ENCODE assay signal across 23 cellular contexts in the genomic region with DNA sequence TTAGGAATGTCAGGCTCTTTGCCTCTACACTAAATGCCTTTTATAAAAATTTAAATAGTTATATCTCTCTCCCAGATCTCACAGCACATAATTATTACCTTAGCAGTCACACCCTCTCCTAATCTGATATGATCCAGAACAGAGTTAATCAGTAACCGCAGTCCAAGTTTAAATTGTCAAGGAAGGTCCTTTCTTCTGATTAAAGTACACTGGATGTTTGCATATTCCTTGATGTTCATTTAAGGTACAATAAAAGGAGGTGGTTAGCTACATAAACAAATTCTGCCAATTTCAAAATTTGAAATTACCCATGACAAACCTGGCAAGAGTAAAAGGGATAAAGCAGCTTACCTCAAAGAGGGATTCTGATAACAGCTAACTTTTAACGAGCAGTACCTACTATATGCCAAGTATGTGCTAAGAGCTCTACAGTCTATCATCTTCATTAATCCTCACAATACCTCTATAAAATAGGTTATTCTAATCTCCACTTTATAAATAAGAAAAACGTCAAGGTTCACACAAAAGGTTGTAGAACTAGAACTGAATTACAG. TPM values are rescaled to one million over a fixed set of nuclear protein-coding genes. Genes with fewer than 3 reads are reported as not detected.
DNase-seq lines count a peak whose midpoint lies in the region; ATAC-seq, FAIRE-seq and TF ChIP-seq lines count a peak whose summit lies in the region.
"Had no signal": no experiment of that assay in that cellular context is flagged by ENCODE, and none has a peak within 500 bp of the region (broad histone marks: within the 10 kb centered on the region; RNA-seq: fewer than 3 reads in every experiment).

No MANE protein-coding gene starts in this region.

- CTCF ChIA-PET in Caco-2 (lab: Charles Lee) (no interaction called here), IMR-90 (lab: Yijun Ruan, JAX) (no interaction called here)
- CTCF ChIA-PET in CD8-positive, alpha-beta memory T cell (lab: Charles Lee), result no interaction called here
- CTCF ChIA-PET in activated CD4-positive, alpha-beta memory T cell treated with anti-CD3 and anti-CD28 coated beads, Interleukin-2, amount 10 ng/mL, durations not matched to agents 7 days and 5 days (lab: Charles Lee), result no interaction called here

- no TSS peak for BruUV-seq in Caco-2 (replicated peaks; lab: Mats Ljungman, UMichigan)
- BruUV-seq in IMR-90 (replicated peaks; lab: Mats Ljungman, UMichigan), result no TSS peak

- no peak for TF ChIP-seq RAD21 in IMR-90 (IDR thresholded peaks at IDR 0.05; ENCODE audit: low read length)

- H3K4me1 ChIP-seq in Caco-2 (peaks cover 38% of the 10 kb centered on the region), IMR-90 (ENCODE audit: control insufficient read depth, insufficient read depth, low read length) (peaks cover 13% of the 10 kb centered on the region), mucosa of rectum (ENCODE audit: control insufficient read depth in 2 of 2, insufficient read depth in 2 of 2, low read length in 2 of 2) (peaks cover 13 to 62% of the 10 kb centered on the region in 2 donors)
- peaks cover 2% of the 10 kb centered on the region for H3K4me1 ChIP-seq in CD8-positive, alpha-beta memory T cell (ENCODE audit: insufficient read depth, low read length)

- ATAC-seq in IMR-90 (ENCODE audit: low read depth), result no peak
- no peak for ATAC-seq in HG03460 (IDR thresholded peaks at IDR 0.05; ENCODE audit: unreplicated experiment)
- ATAC-seq: right cardiac atrium; stimulated activated naive CD8-positive, alpha-beta T cell treated with anti-CD3 and anti-CD28 coated beads, Interleukin-15, amount 100 ng/mL, for 72 hours; upper lobe of right lung had no signal

- H3K4me3 Mint-ChIP-seq in Caco-2 (ENCODE audit: unreplicated experiment), result peak overlapping the region; percentile 50
- H3K4me3 Mint-ChIP-seq in CD8-positive, alpha-beta memory T cell, result no peak overlapping the region
- no peak overlapping the region for H3K4me3 Mint-ChIP-seq in activated CD4-positive, alpha-beta memory T cell treated with anti-CD3 and anti-CD28 coated beads, Interleukin-2, amount 10 ng/mL, durations not matched to agents 7 days and 5 days
- H3K4me3 Mint-ChIP-seq: CD4-positive, alpha-beta T cell; immature natural killer cell; stimulated activated naive CD8-positive, alpha-beta T cell treated with anti-CD3 and anti-CD28 coated beads, Interleukin-15, amount 100 ng/mL, for 72 hours had no signal

- H2BK120ac ChIP-seq in IMR-90 (ENCODE audit: low read depth, low read length), result no peak overlapping the region

- H3K27me3 ChIP-seq in Caco-2 (replicated peaks; ENCODE audit: control insufficient read depth, insufficient read depth, low read length), result no peaks in the 10 kb centered on the region
- H3K27me3 ChIP-seq in IMR-90 (ENCODE audit: control insufficient read depth, insufficient read depth, low read length), result no peaks in the 10 kb centered on the region
- H3K27me3 ChIP-seq in mucosa of rectum (ENCODE audit: control insufficient read depth in 2 of 2, insufficient read depth in 2 of 2, low read length in 2 of 2), result no peaks in the 10 kb centered on the region
- H3K27me3 ChIP-seq in CD8-positive, alpha-beta memory T cell (ENCODE audit: insufficient read depth, low read length, poor library complexity, severe bottlenecking), result peaks cover 5% of the 10 kb centered on the region
- H3K27me3 ChIP-seq: upper lobe of right lung had no signal

- H3K9me3 Mint-ChIP-seq in Caco-2 (ENCODE audit: unreplicated experiment), result no peaks in the 10 kb centered on the region
- peaks cover 0 to 2% (median 0%) of the 10 kb centered on the region in 5 donors for H3K9me3 Mint-ChIP-seq in CD8-positive, alpha-beta memory T cell
- H3K9me3 Mint-ChIP-seq in activated CD4-positive, alpha-beta memory T cell treated with anti-CD3 and anti-CD28 coated beads, Interleukin-2, amount 10 ng/mL, durations not matched to agents 7 days and 5 days, result no peaks in the 10 kb centered on the region
- H3K9me3 Mint-ChIP-seq: CD4-positive, alpha-beta T cell; immature natural killer cell; neural crest cell; stimulated activated naive CD8-positive, alpha-beta T cell treated with anti-CD3 and anti-CD28 coated beads, Interleukin-15, amount 100 ng/mL, for 72 hours had no signal

- no peak overlapping the region for H4K91ac ChIP-seq in IMR-90 (ENCODE audit: insufficient read depth, low read depth, low read length)

- H3K14ac ChIP-seq in IMR-90 (replicated peaks; ENCODE audit: low read depth, low read length), result no peak overlapping the region

- no peak overlapping the region for H4K8ac ChIP-seq in IMR-90 (ENCODE audit: low read depth in 2 of 2, low read length in 2 of 2)

- peaks cover 27% of the 10 kb centered on the region for H3K4me1 Mint-ChIP-seq in Caco-2 (ENCODE audit: low read depth, unreplicated experiment)
- H3K4me1 Mint-ChIP-seq in CD8-positive, alpha-beta memory T cell, result peaks cover 13 to 21% (median 20%) of the 10 kb centered on the region in 3 donors
- H3K4me1 Mint-ChIP-seq in activated CD4-positive, alpha-beta memory T cell treated with anti-CD3 and anti-CD28 coated beads, Interleukin-2, amount 10 ng/mL, durations not matched to agents 7 days and 5 days, result peaks cover 15% of the 10 kb centered on the region

- H2AFZ ChIP-seq in IMR-90 (replicated peaks; ENCODE audit: low read length, poor library complexity), result no peak overlapping the region

- peak overlapping the region; percentile 45; the same call in 1 of the 2 replicates for H3K23ac ChIP-seq in IMR-90 (ENCODE audit: low read depth, low read length)

- H4K5ac ChIP-seq in IMR-90 (ENCODE audit: low read depth, low read length), result no peak overlapping the region

- H2BK20ac ChIP-seq in IMR-90 (ENCODE audit: low read depth, low read length), result no peak overlapping the region

- H3K36me3 Mint-ChIP-seq in Caco-2 (ENCODE audit: insufficient read depth, unreplicated experiment), result peaks cover 11% of the 10 kb centered on the region
- no peaks in the 10 kb centered on the region for H3K36me3 Mint-ChIP-seq in CD8-positive, alpha-beta memory T cell
- no peaks in the 10 kb centered on the region for H3K36me3 Mint-ChIP-seq in activated CD4-positive, alpha-beta memory T cell treated with anti-CD3 and anti-CD28 coated beads, Interleukin-2, amount 10 ng/mL, durations not matched to agents 7 days and 5 days (ENCODE audit: low read depth)
- H3K36me3 Mint-ChIP-seq: immature natural killer cell had no signal

- intact Hi-C loops in Caco-2 (cut with micrococcal nuclease; ENCODE audit: unreplicated experiment), result loop anchor here (1.0 to 5.0 kb wide), 2 partner anchors 35 to 36 kb away; no protein-coding TSS in a partner anchor
- intact Hi-C loops in IMR-90 (cut with micrococcal nuclease), result loop anchor here (5.0 kb wide), 1 partner anchor 149 kb away; no protein-coding TSS in a partner anchor

- no peak overlapping the region for H3K27ac Mint-ChIP-seq in Caco-2 (ENCODE audit: unreplicated experiment)
- no peak overlapping the region for H3K27ac Mint-ChIP-seq in CD8-positive, alpha-beta memory T cell
- H3K27ac Mint-ChIP-seq in activated CD4-positive, alpha-beta memory T cell treated with anti-CD3 and anti-CD28 coated beads, Interleukin-2, amount 10 ng/mL, durations not matched to agents 7 days and 5 days, result no peak overlapping the region
- H3K27ac Mint-ChIP-seq: CD4-positive, alpha-beta T cell; stimulated activated naive CD8-positive, alpha-beta T cell treated with anti-CD3 and anti-CD28 coated beads, Interleukin-15, amount 100 ng/mL, for 72 hours had no signal

- H3K27ac ChIP-seq in IMR-90 (ENCODE audit: insufficient read depth, low read length) (no peak overlapping the region), mucosa of rectum (ENCODE audit: low read depth in 2 of 2, low read length in 2 of 2) (peak overlapping the region; percentile 53 to 75)
- no peak overlapping the region for H3K27ac ChIP-seq in CD8-positive, alpha-beta memory T cell (ENCODE audit: low read depth, low read length)
- H3K27ac ChIP-seq: upper lobe of right lung had no signal

- TF ChIP-seq CTCF in Caco-2 (IDR thresholded peaks at IDR 0.05; ENCODE audit: insufficient read depth in 1 of 2, low read depth in 1 of 2, low read length in 1 of 2, severe bottlenecking in 1 of 2, unreplicated experiment in 1 of 2), result no peak
- TF ChIP-seq CTCF in IMR-90 (conservative IDR thresholded peaks at IDR 0.05; ENCODE audit: low read depth, low read length), result no peak

- no peak overlapping the region for H2BK5ac ChIP-seq in IMR-90 (ENCODE audit: low read depth, low read length, poor library complexity, severe bottlenecking)

- no peaks in the 10 kb centered on the region for H3K27me3 Mint-ChIP-seq in Caco-2 (ENCODE audit: insufficient read depth, unreplicated experiment)
- peaks cover 15 to 37% of the 10 kb centered on the region in 2 donors for H3K27me3 Mint-ChIP-seq in CD8-positive, alpha-beta memory T cell
- peaks cover 44% of the 10 kb centered on the region for H3K27me3 Mint-ChIP-seq in activated CD4-positive, alpha-beta memory T cell treated with anti-CD3 and anti-CD28 coated beads, Interleukin-2, amount 10 ng/mL, durations not matched to agents 7 days and 5 days

- peak in 1 of 2 experiments; percentile 16 for DNase-seq in Caco-2
- DNase-seq in IMR-90, result no peak
- no peak for DNase-seq in activated T-cell treated with anti-CD3 and anti-CD28 coated beads, Interleukin-2, amount 50 U/mL, for 48 hours
- no peak for DNase-seq in CD8-positive, alpha-beta memory T cell
- no peak for DNase-seq in activated CD4-positive, alpha-beta memory T cell treated with anti-CD3 and anti-CD28 coated beads, Interleukin-2, amount 10 ng/mL, durations not matched to agents 7 days and 5 days
- DNase-seq: activated CD4-positive, alpha-beta T cell treated with anti-CD3 and anti-CD28 coated beads for 48 hours; activated CD8-positive, alpha-beta memory T cell treated with anti-CD3 and anti-CD28 coated beads, Interleukin-2, amount 50 U/mL, for 4 hours; activated gamma-delta T cell; CD4-positive, alpha-beta T cell; H7; immature natural killer cell; KBM-7; mammary epithelial cell; NCI-H1048; right cardiac atrium; stimulated activated naive CD8-positive, alpha-beta T cell treated with anti-CD3 and anti-CD28 coated beads, Interleukin-15, amount 100 ng/mL, for 72 hours; upper lobe of right lung had no signal

- H3K4ac ChIP-seq in IMR-90 (ENCODE audit: low read depth, low read length), result 0 out of 2 replicates have a peak overlapping the region, but pooled peaks have one; percentile 35

- H3K9me3 ChIP-seq in Caco-2 (no peaks in the 10 kb centered on the region), IMR-90 (ENCODE audit: control insufficient read depth, insufficient read depth, low read length) (no peaks in the 10 kb centered on the region), mucosa of rectum (ENCODE audit: control insufficient read depth in 2 of 2, low read length in 2 of 2) (no peaks in the 10 kb centered on the region)
- H3K9me3 ChIP-seq in CD8-positive, alpha-beta memory T cell (ENCODE audit: low read length), result no peaks in the 10 kb centered on the region
- H3K9me3 ChIP-seq: upper lobe of right lung had no signal

- in situ Hi-C loops in IMR-90 (cut with MboI; ENCODE audit: low sequenced_read_pairs), result loop anchor here (25.0 kb wide), 2 partner anchors 1021 to 1671 kb away; a partner anchor contains a TSS

- no peak for TF ChIP-seq POLR2A in IMR-90 (IDR thresholded peaks at IDR 0.05; ENCODE audit: low read depth, low read length)

- H3K79me1 ChIP-seq in IMR-90 (ENCODE audit: low read depth in 1 of 2, low read length in 2 of 2), result peaks cover 5 to 39% of the 10 kb centered on the region in 2 experiments

- no peak overlapping the region for H2AK5ac ChIP-seq in IMR-90 (ENCODE audit: low read depth, low read length)

- H4K20me1 ChIP-seq in IMR-90 (ENCODE audit: insufficient read depth, low read length), result peaks cover 30% of the 10 kb centered on the region; the same call in 1 of the 2 replicates

- no peak overlapping the region for H3K4me2 ChIP-seq in IMR-90 (ENCODE audit: low read depth, low read length)

- H3K56ac ChIP-seq in IMR-90 (ENCODE audit: extremely low read depth, insufficient read depth, low read length), result no peak overlapping the region

- POLR2A ChIA-PET in Caco-2 (lab: Charles Lee) (no interaction called here), IMR-90 (lab: Charles Lee; ENCODE audit: unreplicated experiment) (no interaction called here)
- POLR2A ChIA-PET in CD8-positive, alpha-beta memory T cell (lab: Charles Lee), result no interaction called here
- POLR2A ChIA-PET in activated CD4-positive, alpha-beta memory T cell treated with anti-CD3 and anti-CD28 coated beads, Interleukin-2, amount 10 ng/mL, durations not matched to agents 7 days and 5 days (lab: Charles Lee), result no interaction called here

- H3K9ac ChIP-seq in IMR-90 (ENCODE audit: low read depth, low read length) (no peak overlapping the region), mucosa of rectum (ENCODE audit: low read depth in 1 of 2, low read length in 2 of 2) (no peak overlapping the region)

- no CpG with 5 or more reads among the region's 3 CpGs for WGBS in IMR-90 (ENCODE audit: extremely low coverage in 2 of 2, insufficient read length in 1 of 2), 2 experiments

- H2AK9ac ChIP-seq in IMR-90 (replicated peaks; ENCODE audit: low read depth, low read length, poor library complexity), result no peak overlapping the region

- FAIRE-seq in colon (lab: Jason Lieb, UNC), result peak; percentile 65
- FAIRE-seq: GM19239, TTC549 had no signal

- H3K4me3 ChIP-seq in Caco-2 (ENCODE audit: low read depth, low read length) (no peak overlapping the region), IMR-90 (ENCODE audit: insufficient read depth, low read depth, low read length) (no peak overlapping the region), mucosa of rectum (ENCODE audit: low read length in 2 of 2) (peak overlapping the region; percentile 36 to 94)
- H3K4me3 ChIP-seq in CD8-positive, alpha-beta memory T cell (ENCODE audit: low read length), result no peak overlapping the region
- H3K4me3 ChIP-seq: upper lobe of right lung had no signal

- no peak overlapping the region for H2BK15ac ChIP-seq in IMR-90 (ENCODE audit: low read depth, low read length)

- H3K9me1 ChIP-seq in IMR-90 (ENCODE audit: insufficient read depth, low read length), result no peaks in the 10 kb centered on the region

- H3K18ac ChIP-seq in IMR-90 (ENCODE audit: low read depth, low read length), result no peak overlapping the region

- no peaks in the 10 kb centered on the region for H3K36me3 ChIP-seq in Caco-2 (ENCODE audit: control insufficient read depth, insufficient read depth, low read length)
- no peaks in the 10 kb centered on the region; the same call in 1 of the 2 replicates for H3K36me3 ChIP-seq in IMR-90 (ENCODE audit: control insufficient read depth, insufficient read depth, low read length)
- H3K36me3 ChIP-seq in mucosa of rectum (ENCODE audit: control insufficient read depth in 2 of 2, insufficient read depth in 2 of 2, low read length in 2 of 2), result no peaks in the 10 kb centered on the region
- no peaks in the 10 kb centered on the region for H3K36me3 ChIP-seq in CD8-positive, alpha-beta memory T cell (ENCODE audit: insufficient read depth, low read length)
- H3K36me3 ChIP-seq: upper lobe of right lung had no signal

- dilution Hi-C loops in IMR-90 (cut with HindIII; ENCODE audit: low sequenced_read_pairs, unreplicated experiment), result no loop called here

RNA-seq across cellular contexts. Expression of a gene that starts 4.3 kb away (rescaled TPM):
- total RNA-seq in Caco-2 (2022) (17.4 and 19.4 TPM in 2 replicates), IMR-90 (2012; rRNA removed) (71.2 and 90.0 TPM in 2 replicates)
- polyA plus RNA-seq in IMR-90 (2012; rRNA removed), result 44.6 and 48.8 TPM in 2 replicates
- polyA plus RNA-seq in IMR-90 (2012; cell fraction: cytosol; rRNA removed), result 19.4 and 19.5 TPM in 2 replicates
- polyA plus RNA-seq in IMR-90 (2012; cell fraction: nucleus; rRNA removed; ENCODE audit: low replicate concordance), result 11.1 and 19.3 TPM in 2 replicates
- total RNA-seq in CD8-positive, alpha-beta memory T cell, result 1 to 10 TPM; 7.2 to 7.3 TPM
- 1.3 TPM for polyA plus RNA-seq in CD8-positive, alpha-beta memory T cell
- 1 to 10 TPM; 1.7 to 1.9 TPM for total RNA-seq in activated CD4-positive, alpha-beta memory T cell treated with anti-CD3 and anti-CD28 coated beads, Interleukin-2, amount 10 ng/mL, durations not matched to agents 7 days and 5 days

Comparison
In these comparisons a context has a peak if more than half of its experiments do, and no peak if none do; other contexts are left out.
1. H3K4me3 ChIP-seq: peak in mucosa of rectum (2 of 2); none in Caco-2 (single experiment), IMR-90 (single experiment) and CD8-positive, alpha-beta memory T cell (single experiment).
2. H3K27ac ChIP-seq: peak in mucosa of rectum (2 of 2); none in IMR-90 (single experiment) and CD8-positive, alpha-beta memory T cell (single experiment).